Comparison of ENCODE assay signal across 8 cellular contexts in genomic region chr6:165662671-165663282, GRCh38. TPM values are rescaled to one million over a fixed set of nuclear protein-coding genes. Genes with fewer than 3 reads are reported as not detected.
DNase-seq lines count a peak whose midpoint lies in the region; ATAC-seq and TF ChIP-seq lines count a peak whose summit lies in the region.

PDE10A (minus strand) TSS chr6:165663241; CDS start chr6:165662811, 430 bp downstream.

- no peak for TF ChIP-seq CTCF in C4-2B (conservative IDR thresholded peaks at IDR 0.05)

- peak; percentile 60 for DNase-seq in NCI-H226
- peak; percentile 83 for DNase-seq in myocyte (ENCODE audit: low read depth)
- DNase-seq in SW 1271 (lab: John Stamatoyannopoulos, UW) = no peak
- no peak for DNase-seq in stimulated activated CD4-positive, alpha-beta T cell treated with anti-CD3 and anti-CD28 coated beads, Interleukin-4, amount 100 ng/mL, for 24 hours

- peak within 1 kb of the TSS; percentile 67 for H3K27ac ChIP-seq in C4-2B

- ATAC-seq in esophagus mucosa (peak; percentile 31), GM21367 (IDR thresholded peaks at IDR 0.05; ENCODE audit: unreplicated experiment) (no peak), HG03520 (IDR thresholded peaks at IDR 0.05; ENCODE audit: unreplicated experiment) (no peak)

RNA-seq across cellular contexts. Expression of gene PDE10A, which starts in this region (rescaled TPM):
- total RNA-seq in esophagus mucosa (0.72 TPM), myocyte (15.8 and 16.2 TPM in 2 replicates)
- polyA plus RNA-seq in myocyte (2012) = 7.1 TPM

Comparison
In these comparisons a context has a peak if more than half of its experiments do, and no peak if none do; other contexts are left out.
1. Peak in ATAC-seq in esophagus mucosa; RNA of the gene not detected or under 1 TPM.
2. DNase-seq: peak in NCI-H226 (single experiment) and myocyte (single experiment); none in SW 1271 (0 of 2) and stimulated activated CD4-positive, alpha-beta T cell treated with anti-CD3 and anti-CD28 coated beads, Interleukin-4, amount 100 ng/mL, for 24 hours (single experiment).